Comparison of ENCODE assay signal across 26 cellular contexts in the genomic region with DNA sequence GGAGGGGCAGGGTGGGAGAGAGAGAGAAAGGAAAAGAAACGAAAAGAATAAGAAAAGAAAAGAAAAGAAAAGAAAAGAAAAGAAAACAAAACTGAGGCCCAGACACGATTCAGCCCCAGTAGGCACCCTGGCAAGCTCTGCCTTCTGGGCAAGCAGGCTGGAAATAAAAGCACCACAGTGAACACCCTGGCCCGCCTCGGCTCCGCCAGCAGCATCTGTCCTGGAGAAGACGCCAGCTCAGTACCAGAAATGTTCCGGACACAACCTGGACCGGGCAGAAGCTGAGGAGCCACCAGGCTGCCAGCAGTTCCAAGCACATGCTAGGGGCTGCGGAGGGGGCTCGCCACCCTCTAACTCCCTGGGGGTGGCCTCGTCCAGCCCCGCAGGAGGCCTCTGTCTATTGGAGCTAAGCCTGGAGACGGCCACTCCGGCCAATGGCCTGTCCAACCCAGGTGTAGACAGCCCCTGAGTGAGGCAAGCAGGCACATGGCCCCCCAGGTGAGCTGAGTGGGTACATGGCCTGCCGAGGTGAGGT. TPM values are rescaled to one million over a fixed set of nuclear protein-coding genes. Genes with fewer than 3 reads are reported as not detected.
"Had no signal": no experiment of that assay in that cellular context is flagged by ENCODE, and none has a peak within 500 bp of the region (broad histone marks: within the 10 kb centered on the region; RNA-seq: fewer than 3 reads in every experiment).

No MANE protein-coding gene starts in this region.

- H3K36me3 Mint-ChIP-seq: activated naive CD4-positive, alpha-beta T cell treated with anti-CD3 and anti-CD28 coated beads, Interleukin-2, amount 50 U/mL, for 72 hours; immature natural killer cell; memory B cell; naive thymus-derived CD8-positive, alpha-beta T cell; neural progenitor cell had no signal

- H3K4me3 Mint-ChIP-seq: activated B cell treated with CpG ODN at 0.5 μM for 24 hours; activated CD8-positive, alpha-beta T cell treated with anti-CD3 and anti-CD28 coated beads for 36 hours; activated T-cell treated with anti-CD3 and anti-CD28 coated beads, Interleukin-2, amount 50 U/mL, for 4 hours; immature natural killer cell; memory B cell; naive thymus-derived CD8-positive, alpha-beta T cell; T-helper 17 cell had no signal

- H3K4me1 Mint-ChIP-seq: activated B cell treated with CpG ODN at 0.5 μM for 24 hours, immature natural killer cell, T-helper 17 cell had no signal

- ATAC-seq: activated CD8-positive, alpha-beta T cell treated with anti-CD3 and anti-CD28 coated beads for 36 hours; activated naive CD4-positive, alpha-beta T cell treated with anti-CD3 and anti-CD28 coated beads, Interleukin-2, amount 50 U/mL, for 72 hours; activated T-cell treated with anti-CD3 and anti-CD28 coated beads, Interleukin-2, amount 50 U/mL, for 4 hours; gastrocnemius medialis; left colon; naive thymus-derived CD8-positive, alpha-beta T cell; stimulated activated naive CD8-positive, alpha-beta T cell treated with anti-CD3 and anti-CD28 coated beads, Interleukin-15, Interleukin-2, amounts not matched to agents 100 U/mL and 50 U/mL, for 24 hours; T-helper 17 cell had no signal

- H3K9me3 ChIP-seq: colonic mucosa, gastrocnemius medialis, right lobe of liver, thoracic aorta, upper lobe of left lung had no signal

- H3K36me3 ChIP-seq: colonic mucosa, gastrocnemius medialis, neural progenitor cell, right lobe of liver, thoracic aorta, upper lobe of left lung had no signal

- H3K9me3 Mint-ChIP-seq: activated B cell treated with CpG ODN at 0.5 μM for 24 hours; activated CD8-positive, alpha-beta T cell treated with anti-CD3 and anti-CD28 coated beads for 36 hours; activated naive CD4-positive, alpha-beta T cell treated with anti-CD3 and anti-CD28 coated beads, Interleukin-2, amount 50 U/mL, for 72 hours; activated T-cell treated with anti-CD3 and anti-CD28 coated beads, Interleukin-2, amount 50 U/mL, for 4 hours; activated T-helper 2 cell treated with anti-CD3 and anti-CD28 coated beads, Interferon-gamma antibody, Interleukin-2, Interleukin-4, amounts not matched to agents 10 μg/mL and 5 μg/mL and 100 μg/mL, durations not matched to agents 14 hours and 24 hours and 36 hours; immature natural killer cell; memory B cell; naive thymus-derived CD8-positive, alpha-beta T cell; neural progenitor cell had no signal

- H3K27ac ChIP-seq: colonic mucosa, dorsolateral prefrontal cortex, gastrocnemius medialis, neural progenitor cell, right lobe of liver, thoracic aorta, upper lobe of left lung had no signal

- DNase-seq: activated B cell treated with CpG ODN at 0.5 μM for 24 hours; activated CD4-positive, alpha-beta T cell treated with anti-CD3 and anti-CD28 coated beads, Interleukin-2, amount 50 U/mL, for 1 hour; activated CD8-positive, alpha-beta T cell treated with anti-CD3 and anti-CD28 coated beads for 36 hours; activated naive CD4-positive, alpha-beta T cell; activated T-cell treated with anti-CD3 and anti-CD28 coated beads, Interleukin-2, amount 50 U/mL, for 4 hours; cerebellar nuclear complex; colonic mucosa; effector memory CD4-positive, alpha-beta T cell; gastrocnemius medialis; immature natural killer cell; kidney; left colon; naive thymus-derived CD8-positive, alpha-beta T cell; right lobe of liver; stimulated activated CD4-positive, alpha-beta T cell treated with anti-CD3 and anti-CD28 coated beads, Interleukin-2, amount 100 ng/mL, for 48 hours; stimulated activated naive CD8-positive, alpha-beta T cell treated with anti-CD3 and anti-CD28 coated beads, Interleukin-15, Interleukin-2, amounts not matched to agents 100 U/mL and 50 U/mL, for 24 hours; T-helper 17 cell; T1000; upper lobe of left lung had no signal

- H3K4me1 ChIP-seq: colonic mucosa, gastrocnemius medialis, right lobe of liver had no signal

- H3K27me3 ChIP-seq: colonic mucosa, neural progenitor cell, right lobe of liver, upper lobe of left lung had no signal

- H3K4me3 ChIP-seq: colonic mucosa, dorsolateral prefrontal cortex, gastrocnemius medialis, neural progenitor cell, right lobe of liver, thoracic aorta, upper lobe of left lung had no signal

- H3K27ac Mint-ChIP-seq: activated B cell treated with CpG ODN at 0.5 μM for 24 hours; activated CD8-positive, alpha-beta T cell treated with anti-CD3 and anti-CD28 coated beads for 36 hours; activated naive CD4-positive, alpha-beta T cell treated with anti-CD3 and anti-CD28 coated beads, Interleukin-2, amount 50 U/mL, for 72 hours; activated T-helper 2 cell treated with anti-CD3 and anti-CD28 coated beads, Interferon-gamma antibody, Interleukin-2, Interleukin-4, amounts not matched to agents 10 μg/mL and 5 μg/mL and 100 μg/mL, durations not matched to agents 14 hours and 24 hours and 36 hours; immature natural killer cell; memory B cell; neural progenitor cell; progenitor cell of endocrine pancreas; T-helper 17 cell had no signal

RNA-seq across cellular contexts. Expression of a gene that starts 11.4 kb away (rescaled TPM):
- total RNA-seq: activated CD8-positive, alpha-beta T cell treated with anti-CD3 and anti-CD28 coated beads for 36 hours had no signal
